ENCODE assay signal across 19 cellular contexts in the genomic region with DNA sequence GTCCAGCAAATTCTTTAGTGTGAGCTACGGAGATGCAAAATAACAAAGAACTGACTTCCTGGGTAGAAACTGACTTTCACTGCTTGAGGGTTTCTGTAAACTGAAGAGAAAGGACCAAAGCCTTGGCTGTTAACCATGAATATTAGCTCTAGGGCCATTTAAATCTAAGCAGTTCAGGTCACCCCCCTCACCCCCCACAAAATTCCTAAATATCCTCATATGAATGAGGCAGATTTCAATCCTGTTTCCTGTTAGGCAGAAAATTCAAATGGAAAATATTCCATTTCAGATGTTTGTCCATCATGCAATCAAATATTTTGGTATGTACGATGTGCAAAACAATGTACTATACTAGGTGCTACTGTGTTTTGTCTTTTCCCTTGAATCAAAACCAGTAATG.
DNase-seq lines count a peak whose midpoint lies in the region; TF ChIP-seq lines count a peak whose summit lies in the region.
"Had no signal": no experiment of that assay in that cellular context is flagged by ENCODE, and none has a peak within 500 bp of the region (broad histone marks: within the 10 kb centered on the region; RNA-seq: fewer than 3 reads in every experiment).

No MANE protein-coding gene starts in this region.

- TF ChIP-seq CTCF in nephron (IDR thresholded peaks at IDR 0.05; ENCODE audit: unreplicated experiment in 3 of 3) = no peak

- no peaks in the 10 kb centered on the region for H3K36me3 ChIP-seq in SJSA1
- H3K36me3 ChIP-seq: upper lobe of right lung had no signal

- no peaks in the 10 kb centered on the region for H3K36me3 Mint-ChIP-seq in nephron (ENCODE audit: low read depth)
- H3K36me3 Mint-ChIP-seq: activated naive CD4-positive, alpha-beta T cell treated with anti-CD3 and anti-CD28 coated beads, Interleukin-2, amount 50 U/mL, for 24 hours had no signal

- peak overlapping the region in 2 of 3 experiments; percentile 18 to 65 for H3K27ac Mint-ChIP-seq in nephron
- H3K27ac Mint-ChIP-seq: activated CD4-positive, alpha-beta T cell treated with anti-CD3 and anti-CD28 coated beads, Interleukin-2, amount 10 ng/mL, durations not matched to agents 24 days and 14 days; activated naive CD4-positive, alpha-beta T cell treated with anti-CD3 and anti-CD28 coated beads, Interleukin-2, amount 50 U/mL, for 24 hours; endodermal cell had no signal

- no peak overlapping the region for H3K4me3 ChIP-seq in SJSA1
- H3K4me3 ChIP-seq: K562, upper lobe of right lung had no signal

- DNase-seq in NCI-H2107 treated with DMSO at 0.1 percent for 48 hours (lab: John Stamatoyannopoulos, UW; ENCODE audit: unreplicated experiment) (peak; percentile 73), NCI-H2107 (lab: John Stamatoyannopoulos, UW) (no peak), DMS79 (lab: John Stamatoyannopoulos, UW) (peak; percentile 70), SJSA1 (ENCODE audit: low read depth in 1 of 2, low spot score in 2 of 2) (no peak), SW 1271 (lab: John Stamatoyannopoulos, UW) (no peak), cerebellar nuclear complex (lab: John Stamatoyannopoulos, UW) (no peak), superior temporal gyrus (ENCODE audit: extremely low spot score) (no peak)
- DNase-seq: activated CD4-positive, alpha-beta T cell treated with anti-CD3 and anti-CD28 coated beads, Interleukin-2, amount 10 ng/mL, durations not matched to agents 24 days and 14 days; amniotic stem cell; endodermal cell; mesenchymal stem cell; Right ventricle myocardium superior; stimulated activated naive CD4-positive, alpha-beta T cell treated with Interleukin-2 at 50 U/mL for 16 hours; T-helper 9 cell; upper lobe of right lung had no signal

- H3K4me1 Mint-ChIP-seq in nephron = peaks cover 13% of the 10 kb centered on the region
- H3K4me1 Mint-ChIP-seq: activated CD4-positive, alpha-beta T cell treated with anti-CD3 and anti-CD28 coated beads, Interleukin-2, amount 10 ng/mL, durations not matched to agents 24 days and 14 days; activated naive CD4-positive, alpha-beta T cell treated with anti-CD3 and anti-CD28 coated beads, Interleukin-2, amount 50 U/mL, for 24 hours; endodermal cell had no signal

- H3K27me3 Mint-ChIP-seq in nephron (ENCODE audit: low read depth) = no peaks in the 10 kb centered on the region
- H3K27me3 Mint-ChIP-seq: activated CD4-positive, alpha-beta T cell treated with anti-CD3 and anti-CD28 coated beads, Interleukin-2, amount 10 ng/mL, durations not matched to agents 24 days and 14 days had no signal

- H3K4me1 ChIP-seq in SJSA1 (replicated peaks) = peaks cover 11% of the 10 kb centered on the region
- H3K4me1 ChIP-seq: upper lobe of right lung had no signal

- peaks cover 8% of the 10 kb centered on the region for H3K9me3 Mint-ChIP-seq in nephron
- H3K9me3 Mint-ChIP-seq: activated CD4-positive, alpha-beta T cell treated with anti-CD3 and anti-CD28 coated beads, Interleukin-2, amount 10 ng/mL, durations not matched to agents 24 days and 14 days; endodermal cell had no signal

- H3K27me3 ChIP-seq in SJSA1 (replicated peaks) = no peaks in the 10 kb centered on the region; the same call in 1 of the 2 replicates
- H3K27me3 ChIP-seq: upper lobe of right lung had no signal

- 0 out of 2 replicates have a peak, but pooled peaks cover 2% of the 10 kb centered on the region for H3K9me3 ChIP-seq in SJSA1 (replicated peaks)
- H3K9me3 ChIP-seq: upper lobe of right lung had no signal

- no peak overlapping the region for H3K4me3 Mint-ChIP-seq in nephron
- H3K4me3 Mint-ChIP-seq: activated CD4-positive, alpha-beta T cell treated with anti-CD3 and anti-CD28 coated beads, Interleukin-2, amount 10 ng/mL, durations not matched to agents 24 days and 14 days; activated naive CD4-positive, alpha-beta T cell treated with anti-CD3 and anti-CD28 coated beads, Interleukin-2, amount 50 U/mL, for 24 hours; endodermal cell; neural crest cell had no signal

- H3K27ac ChIP-seq in SJSA1 = 0 out of 2 replicates have a peak overlapping the region, but pooled peaks have one; percentile 16
- H3K27ac ChIP-seq: upper lobe of right lung had no signal

Comparison
In these comparisons a context has a peak if more than half of its experiments do, and no peak if none do; other contexts are left out.
1. DNase-seq: peak in NCI-H2107 treated with DMSO at 0.1 percent for 48 hours (single experiment) and DMS79 (single experiment); none in NCI-H2107 (single experiment), SJSA1 (0 of 2), SW 1271 (0 of 2), cerebellar nuclear complex (0 of 2) and superior temporal gyrus (single experiment).